In genomic region chr20:53748821-53749402, GRCh38 we compare ENCODE assay signal across 10 cellular contexts.
DNase-seq lines count a peak whose midpoint lies in the region; ATAC-seq and TF ChIP-seq lines count a peak whose summit lies in the region.
"Had no signal": no experiment of that assay in that cellular context is flagged by ENCODE, and none has a peak within 500 bp of the region (broad histone marks: within the 10 kb centered on the region; RNA-seq: fewer than 3 reads in every experiment).

No MANE protein-coding gene starts in this region.

- peaks cover 14% of the 10 kb centered on the region for H3F3A ChIP-seq in SK-N-SH (replicated peaks; ENCODE audit: insufficient read depth)

- TF ChIP-seq CTCF in SK-N-SH (IDR thresholded peaks at IDR 0.05), result no peak

- H3K27ac ChIP-seq in SK-N-SH (ENCODE audit: low read depth in 2 of 2, low read length in 1 of 2) (peak overlapping the region in 1 of 2 experiments; percentile 31; a peak in 2 of 4 replicates), epithelial cell of prostate (peak overlapping the region; percentile 91)
- H3K27ac ChIP-seq: pancreas had no signal

- TF ChIP-seq RAD21 in SK-N-SH (IDR thresholded peaks at IDR 0.05; ENCODE audit: low read length), result no peak

- H3K9me3 Mint-ChIP-seq in activated CD8-positive, alpha-beta memory T cell treated with anti-CD3 and anti-CD28 coated beads, Interleukin-2, amount 10 ng/mL, durations not matched to agents 7 days and 5 days (ENCODE audit: low read depth), result no peaks in the 10 kb centered on the region
- H3K9me3 Mint-ChIP-seq in stimulated activated effector memory CD8-positive, alpha-beta T cell treated with anti-CD3 and anti-CD28 coated beads, Interleukin-12 subunit alpha, Interleukin-12 subunit beta, amount 100 ng/mL, for 72 hours, result no peaks in the 10 kb centered on the region

- peak overlapping the region; percentile 63 for H3K27ac Mint-ChIP-seq in activated CD8-positive, alpha-beta memory T cell treated with anti-CD3 and anti-CD28 coated beads, Interleukin-2, amount 10 ng/mL, durations not matched to agents 7 days and 5 days
- peak overlapping the region; percentile 99 for H3K27ac Mint-ChIP-seq in stimulated activated effector memory CD8-positive, alpha-beta T cell treated with anti-CD3 and anti-CD28 coated beads, Interleukin-12 subunit alpha, Interleukin-12 subunit beta, amount 100 ng/mL, for 72 hours

- no peaks in the 10 kb centered on the region for H3K9me3 ChIP-seq in SK-N-SH
- H3K9me3 ChIP-seq: pancreas had no signal

- no peaks in the 10 kb centered on the region for H3K9me2 ChIP-seq in SK-N-SH

- POLR2A ChIA-PET in SK-N-SH (lab: Yijun Ruan, JAX), result no interaction called here

- peak overlapping the region; percentile 52; the same call in 1 of the 2 replicates for H2AFZ ChIP-seq in SK-N-SH (ENCODE audit: low read depth)

- H4K20me1 ChIP-seq in SK-N-SH (ENCODE audit: insufficient read depth), result no peaks in the 10 kb centered on the region

- DNase-seq in activated CD8-positive, alpha-beta memory T cell treated with anti-CD3 and anti-CD28 coated beads, Interleukin-2, amount 10 ng/mL, durations not matched to agents 7 days and 5 days, result peak; percentile 42
- DNase-seq in activated CD8-positive, alpha-beta memory T cell treated with anti-CD3 and anti-CD28 coated beads for 24 hours, result no peak
- DNase-seq in SK-N-SH (no peak), epithelial cell of prostate (ENCODE audit: low read depth, low spot score) (no peak), SHP77 (lab: John Stamatoyannopoulos, UW) (no peak), DMS114 treated with DMSO at 0.1 percent for 48 hours (lab: John Stamatoyannopoulos, UW; ENCODE audit: unreplicated experiment) (no peak)
- DNase-seq in stimulated activated effector memory CD8-positive, alpha-beta T cell treated with anti-CD3 and anti-CD28 coated beads, Interleukin-12 subunit alpha, Interleukin-12 subunit beta, amount 100 ng/mL, for 72 hours (ENCODE audit: low spot score in 2 of 2), result no peak
- DNase-seq: activated CD8-positive, alpha-beta memory T cell treated with anti-CD3 and anti-CD28 coated beads, Interleukin-2, amount 50 U/mL, for 4 hours; pancreas had no signal

- H3K27me3 ChIP-seq in SK-N-SH (ENCODE audit: insufficient read depth), result no peaks in the 10 kb centered on the region
- H3K27me3 ChIP-seq: pancreas had no signal

- TF ChIP-seq EP300 in SK-N-SH (IDR thresholded peaks at IDR 0.05; ENCODE audit: borderline replicate concordance in 1 of 2, low read depth in 1 of 2, low read length in 1 of 2), result no peak

- CTCF ChIA-PET in activated CD8-positive, alpha-beta memory T cell treated with anti-CD3 and anti-CD28 coated beads, Interleukin-2, amount 10 ng/mL, durations not matched to agents 7 days and 5 days (lab: Charles Lee), result interaction anchor here (0.6 to 1.8 kb wide), 5 partner anchors 11 to 167 kb away, joined by 3 to 5 read pairs (median 4); no protein-coding TSS in a partner anchor
- CTCF ChIA-PET in SK-N-SH (lab: Yijun Ruan, JAX), result interaction anchor here (0.8 to 4.2 kb wide), 7 partner anchors 9 to 195 kb away, joined by 3 to 20 read pairs (median 3); no protein-coding TSS in a partner anchor

- no peaks in the 10 kb centered on the region for H3K27me3 Mint-ChIP-seq in activated CD8-positive, alpha-beta memory T cell treated with anti-CD3 and anti-CD28 coated beads, Interleukin-2, amount 10 ng/mL, durations not matched to agents 7 days and 5 days

- 0 out of 2 replicates have a peak overlapping the region, but pooled peaks have one; percentile 1 for H3K9ac ChIP-seq in SK-N-SH

- no peaks in the 10 kb centered on the region for H3K36me3 Mint-ChIP-seq in activated CD8-positive, alpha-beta memory T cell treated with anti-CD3 and anti-CD28 coated beads, Interleukin-2, amount 10 ng/mL, durations not matched to agents 7 days and 5 days
- H3K36me3 Mint-ChIP-seq in stimulated activated effector memory CD8-positive, alpha-beta T cell treated with anti-CD3 and anti-CD28 coated beads, Interleukin-12 subunit alpha, Interleukin-12 subunit beta, amount 100 ng/mL, for 72 hours, result no peaks in the 10 kb centered on the region

- no peaks in the 10 kb centered on the region for H3K36me3 ChIP-seq in SK-N-SH (replicated peaks in 1 of 2; ENCODE audit: control insufficient read depth in 1 of 2, insufficient read depth in 2 of 2, low read length in 1 of 2)
- H3K36me3 ChIP-seq: pancreas had no signal

- H3K4me1 ChIP-seq in SK-N-SH (ENCODE audit: control insufficient read depth in 1 of 2, insufficient read depth in 2 of 2, low read depth in 1 of 2, low read length in 1 of 2), result peaks cover 12 to 23% of the 10 kb centered on the region in 2 experiments; a peak in 3 of 4 replicates

- peaks cover 59% of the 10 kb centered on the region for H3K4me1 Mint-ChIP-seq in activated CD8-positive, alpha-beta memory T cell treated with anti-CD3 and anti-CD28 coated beads, Interleukin-2, amount 10 ng/mL, durations not matched to agents 7 days and 5 days
- peaks cover 40% of the 10 kb centered on the region for H3K4me1 Mint-ChIP-seq in stimulated activated effector memory CD8-positive, alpha-beta T cell treated with anti-CD3 and anti-CD28 coated beads, Interleukin-12 subunit alpha, Interleukin-12 subunit beta, amount 100 ng/mL, for 72 hours

- no peak for ATAC-seq in activated CD8-positive, alpha-beta memory T cell treated with anti-CD3 and anti-CD28 coated beads, Interleukin-2, amount 10 ng/mL, durations not matched to agents 7 days and 5 days
- ATAC-seq in stimulated activated effector memory CD8-positive, alpha-beta T cell treated with anti-CD3 and anti-CD28 coated beads, Interleukin-12 subunit alpha, Interleukin-12 subunit beta, amount 100 ng/mL, for 72 hours, result peak; percentile 37
- no peak for ATAC-seq in GM18907 (IDR thresholded peaks at IDR 0.05; ENCODE audit: unreplicated experiment)
- ATAC-seq: pancreas had no signal

- H3K4me3 Mint-ChIP-seq in activated CD8-positive, alpha-beta memory T cell treated with anti-CD3 and anti-CD28 coated beads, Interleukin-2, amount 10 ng/mL, durations not matched to agents 7 days and 5 days, result no peak overlapping the region
- no peak overlapping the region for H3K4me3 Mint-ChIP-seq in stimulated activated effector memory CD8-positive, alpha-beta T cell treated with anti-CD3 and anti-CD28 coated beads, Interleukin-12 subunit alpha, Interleukin-12 subunit beta, amount 100 ng/mL, for 72 hours

- no peaks in the 10 kb centered on the region for H3K79me2 ChIP-seq in SK-N-SH (ENCODE audit: insufficient read depth)

- H3K4me2 ChIP-seq in SK-N-SH, result no peak overlapping the region

- H3K4me3 ChIP-seq in SK-N-SH (ENCODE audit: low read depth in 2 of 2, low read length in 1 of 2), result no peak overlapping the region
- H3K4me3 ChIP-seq: pancreas had no signal

- 76% methylated on average over 5 of the region's 5 CpGs for WGBS in SK-N-SH (ENCODE audit: low lambda C conversion rate)

TF ChIP-seq in SK-N-SH, 30 proteins besides CTCF, POLR2A, EP300 and RAD21:
- TF ChIP-seq TCF12 (IDR thresholded peaks at IDR 0.05) (no peak), MAX (IDR thresholded peaks at IDR 0.05; ENCODE audit: low read depth) (no peak), FOSL2 (IDR thresholded peaks at IDR 0.05; ENCODE audit: borderline replicate concordance, low read depth) (peak; percentile 34; the same call in 1 of the 2 replicates), JUND (IDR thresholded peaks at IDR 0.05) (0 out of 2 replicates have a peak, but pooled peaks have one; percentile 12), FOXJ3 (CRISPR knock-in tag; IDR thresholded peaks at IDR 0.05) (no peak)
